ENCODE assay signal across 8 cellular contexts in the genomic region with DNA sequence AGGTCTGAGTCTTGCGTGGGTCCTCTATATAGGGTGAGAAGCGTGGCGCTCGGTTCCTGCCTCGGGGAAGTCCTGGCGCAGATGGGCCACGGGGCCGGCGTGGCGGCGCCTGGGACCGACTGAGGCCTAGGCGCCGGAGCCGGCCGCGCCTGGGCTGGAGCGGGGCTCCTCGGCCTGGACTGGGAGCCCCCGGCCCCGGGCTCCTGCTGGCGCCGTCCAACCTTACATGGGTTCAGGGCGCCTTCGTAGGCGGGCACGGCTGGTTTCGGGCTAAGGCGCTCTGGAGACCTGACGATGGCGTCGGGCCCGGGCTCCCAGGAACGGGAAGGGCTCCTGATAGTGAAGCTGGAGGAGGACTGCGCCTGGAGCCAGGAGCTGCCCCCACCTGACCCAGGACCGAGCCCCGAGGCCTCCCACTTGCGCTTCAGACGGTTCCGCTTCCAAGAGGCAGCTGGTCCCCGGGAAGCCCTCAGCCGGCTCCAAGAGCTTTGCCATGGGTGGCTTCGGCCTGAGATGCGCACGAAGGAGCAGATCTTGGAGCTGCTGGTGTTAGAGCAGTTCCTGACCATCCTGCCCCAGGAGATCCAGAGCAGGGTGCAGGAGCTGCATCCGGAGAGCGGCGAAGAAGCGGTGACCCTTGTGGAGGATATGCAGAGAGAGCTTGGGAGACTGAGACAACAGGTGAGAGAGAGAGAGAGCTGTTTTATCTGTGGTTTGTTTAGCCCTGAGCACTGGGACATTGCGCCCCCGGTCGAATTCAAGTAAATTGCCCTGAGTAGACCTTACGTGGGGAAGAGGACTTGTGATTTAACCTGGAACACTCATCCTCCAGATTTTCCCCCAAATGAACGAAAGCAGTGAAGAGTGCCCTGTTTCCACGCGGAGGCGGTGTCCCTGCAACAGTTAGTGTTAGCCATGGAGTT. TPM values are rescaled to one million over a fixed set of nuclear protein-coding genes. Genes with fewer than 3 reads are reported as not detected.
DNase-seq lines count a peak whose midpoint lies in the region; ATAC-seq lines count a peak whose summit lies in the region.

No MANE protein-coding gene starts in this region.

- peak overlapping the region; percentile 97 for H3K27ac Mint-ChIP-seq in activated T-helper 17 cell treated with anti-CD3 and anti-CD28 coated beads, Interleukin-2, amount 50 U/mL, for 72 hours
- peak overlapping the region; percentile 96 to 99 for H3K27ac Mint-ChIP-seq in stimulated activated naive CD8-positive, alpha-beta T cell treated with anti-CD3 and anti-CD28 coated beads, Interleukin-15, amount 100 ng/mL, for 72 hours

- ATAC-seq in left cardiac atrium (no peak), left ventricle myocardium superior (no peak), GM21619 (IDR thresholded peaks at IDR 0.05; ENCODE audit: unreplicated experiment) (no peak), GM18858 (IDR thresholded peaks at IDR 0.05; ENCODE audit: unreplicated experiment) (no peak)
- ATAC-seq in activated T-helper 17 cell treated with anti-CD3 and anti-CD28 coated beads, Interleukin-2, amount 50 U/mL, for 72 hours (replicated peaks): no peak
- no peak for ATAC-seq in stimulated activated naive CD8-positive, alpha-beta T cell treated with anti-CD3 and anti-CD28 coated beads, Interleukin-15, amount 100 ng/mL, for 72 hours

- peaks cover 60% of the 10 kb centered on the region for H3K36me3 Mint-ChIP-seq in activated T-helper 17 cell treated with anti-CD3 and anti-CD28 coated beads, Interleukin-2, amount 50 U/mL, for 72 hours (ENCODE audit: low read depth)

- peaks cover 9% of the 10 kb centered on the region; the same call in 1 of the 2 replicates for H3K4me1 ChIP-seq in iPS-20b (ENCODE audit: insufficient read depth, low read length)

- H3K4me3 ChIP-seq in iPS-20b (ENCODE audit: low read length): peak overlapping the region; percentile 98

- H3K9ac ChIP-seq in iPS-20b (ENCODE audit: low read depth, low read length): peak overlapping the region; percentile 91

- peak overlapping the region; percentile 98 for H3K4me3 Mint-ChIP-seq in activated T-helper 17 cell treated with anti-CD3 and anti-CD28 coated beads, Interleukin-2, amount 50 U/mL, for 72 hours
- H3K4me3 Mint-ChIP-seq in stimulated activated naive CD8-positive, alpha-beta T cell treated with anti-CD3 and anti-CD28 coated beads, Interleukin-15, amount 100 ng/mL, for 72 hours: peak overlapping the region; percentile 92 to 98

- peak; percentile 42 for DNase-seq in left cardiac atrium
- no peak for DNase-seq in left ventricle myocardium superior
- no peak for DNase-seq in stimulated activated naive CD8-positive, alpha-beta T cell treated with anti-CD3 and anti-CD28 coated beads, Interleukin-15, amount 100 ng/mL, for 72 hours
- no peak for DNase-seq in germinal center (ENCODE audit: low spot score)

- peaks cover 27% of the 10 kb centered on the region for H3K9me3 ChIP-seq in iPS-20b (ENCODE audit: insufficient read depth, low read depth, low read length)

- H3K27me3 Mint-ChIP-seq in activated T-helper 17 cell treated with anti-CD3 and anti-CD28 coated beads, Interleukin-2, amount 50 U/mL, for 72 hours: no peaks in the 10 kb centered on the region
- H3K27me3 Mint-ChIP-seq in stimulated activated naive CD8-positive, alpha-beta T cell treated with anti-CD3 and anti-CD28 coated beads, Interleukin-15, amount 100 ng/mL, for 72 hours: no peaks in the 10 kb centered on the region

- peaks cover 9% of the 10 kb centered on the region for H3K4me1 Mint-ChIP-seq in activated T-helper 17 cell treated with anti-CD3 and anti-CD28 coated beads, Interleukin-2, amount 50 U/mL, for 72 hours
- H3K4me1 Mint-ChIP-seq in stimulated activated naive CD8-positive, alpha-beta T cell treated with anti-CD3 and anti-CD28 coated beads, Interleukin-15, amount 100 ng/mL, for 72 hours: peaks cover 41% of the 10 kb centered on the region

- intact Hi-C loops in left cardiac atrium (cut with DNase I): no loop called here
- intact Hi-C loops in left ventricle myocardium superior (cut with micrococcal nuclease): no loop called here

- peak overlapping the region; percentile 61 for H3K27ac ChIP-seq in iPS-20b (ENCODE audit: low read length)

- H3K36me3 ChIP-seq in iPS-20b (ENCODE audit: insufficient read depth, low read depth, low read length): peaks cover 37% of the 10 kb centered on the region

- no peaks in the 10 kb centered on the region for H3K27me3 ChIP-seq in iPS-20b (ENCODE audit: insufficient read depth, low read length)

- H3K9me3 Mint-ChIP-seq in activated T-helper 17 cell treated with anti-CD3 and anti-CD28 coated beads, Interleukin-2, amount 50 U/mL, for 72 hours: no peaks in the 10 kb centered on the region
- peaks cover 5 to 16% of the 10 kb centered on the region in 2 donors for H3K9me3 Mint-ChIP-seq in stimulated activated naive CD8-positive, alpha-beta T cell treated with anti-CD3 and anti-CD28 coated beads, Interleukin-15, amount 100 ng/mL, for 72 hours

RNA-seq across cellular contexts. Expression of a gene that starts 0.5 kb away (rescaled TPM):
- 10 to 100 TPM in 1 of 2 donors, 1 to 10 TPM in 1; 9.0 to 19.2 TPM for total RNA-seq in left cardiac atrium
- total RNA-seq in left ventricle myocardium superior: 7.8 TPM
- 10 to 100 TPM; 19.3 to 21.4 TPM for total RNA-seq in activated T-helper 17 cell treated with anti-CD3 and anti-CD28 coated beads, Interleukin-2, amount 50 U/mL, for 72 hours

RNA-seq across cellular contexts. Expression of a gene that starts 21.4 kb away (rescaled TPM):
- total RNA-seq in left cardiac atrium (1 to 10 TPM; 6.3 to 9.8 TPM), left ventricle myocardium superior (7.6 TPM)
- 1 to 10 TPM; 2.3 to 4.0 TPM for total RNA-seq in activated T-helper 17 cell treated with anti-CD3 and anti-CD28 coated beads, Interleukin-2, amount 50 U/mL, for 72 hours

RNA-seq across cellular contexts. Expression of a gene that starts 21.5 kb away (rescaled TPM):
- 10 to 100 TPM; 16.4 to 23.0 TPM for total RNA-seq in left cardiac atrium
- total RNA-seq in left ventricle myocardium superior: 21.1 TPM
- 10 to 100 TPM; 19.4 to 26.9 TPM for total RNA-seq in activated T-helper 17 cell treated with anti-CD3 and anti-CD28 coated beads, Interleukin-2, amount 50 U/mL, for 72 hours

RNA-seq across cellular contexts. Expression of a gene that starts 27.4 kb away (rescaled TPM):
- 1 to 10 TPM; 1.8 to 1.9 TPM for total RNA-seq in left cardiac atrium
- total RNA-seq in left ventricle myocardium superior: 0.62 TPM
- under 1 TPM in 1 of 2 donors, not detected in 1; 0.11 TPM for total RNA-seq in activated T-helper 17 cell treated with anti-CD3 and anti-CD28 coated beads, Interleukin-2, amount 50 U/mL, for 72 hours

RNA-seq across cellular contexts. Expression of a gene that starts 48.8 kb away (rescaled TPM):
- 1 to 10 TPM; 5.7 to 8.8 TPM for total RNA-seq in left cardiac atrium
- 5.7 TPM for total RNA-seq in left ventricle myocardium superior
- total RNA-seq in activated T-helper 17 cell treated with anti-CD3 and anti-CD28 coated beads, Interleukin-2, amount 50 U/mL, for 72 hours: 10 to 100 TPM; 14.6 to 23.2 TPM
